ENCODE assay signal across 20 cellular contexts in the genomic region with DNA sequence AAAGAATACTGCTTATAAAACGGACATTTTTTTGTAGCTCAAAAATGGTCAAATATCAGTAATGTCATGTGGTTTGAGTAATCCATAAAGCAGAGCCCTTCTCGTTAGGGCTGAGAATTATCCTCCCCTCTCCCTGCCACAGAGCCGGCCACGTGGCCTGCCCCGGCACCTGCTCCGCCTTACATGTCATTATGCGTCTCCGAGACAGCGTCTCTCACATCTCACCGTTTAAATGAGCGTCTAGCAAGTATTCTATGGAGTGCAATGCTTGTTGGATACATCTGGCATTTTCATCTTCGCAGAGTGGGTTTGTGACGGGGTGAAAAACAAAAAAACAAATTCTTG.
"Had no signal": no experiment of that assay in that cellular context is flagged by ENCODE, and none has a peak within 500 bp of the region (broad histone marks: within the 10 kb centered on the region; RNA-seq: fewer than 3 reads in every experiment).

No MANE protein-coding gene starts in this region.

- H3K4me2 ChIP-seq: smooth muscle cell had no signal

- H3K9ac ChIP-seq: parathyroid adenoma had no signal

- H3K36me3 ChIP-seq: brain microvascular endothelial cell had no signal

- H3K27ac Mint-ChIP-seq: activated CD4-positive, alpha-beta memory T cell treated with anti-CD3 and anti-CD28 coated beads, Interleukin-2, amount 10 ng/mL, durations not matched to agents 7 days and 5 days; activated naive CD4-positive, alpha-beta T cell treated with anti-CD3 and anti-CD28 coated beads, Interleukin-2, amount 50 U/mL, for 24 hours; stimulated activated naive B cell treated with anti-CD40 and anti-IgM and Interleukin-4, amounts not matched to agents 10 μg/mL and 1 μg/mL and 100 μg/mL, for 72 hours; T-helper 17 cell; type B pancreatic cell had no signal

- ATAC-seq: left cardiac atrium; sciatic nerve; stimulated activated naive B cell treated with anti-CD40 and anti-IgM and Interleukin-4, amounts not matched to agents 10 μg/mL and 1 μg/mL and 100 μg/mL, for 72 hours; T-helper 17 cell had no signal

- H3K27me3 ChIP-seq: brain microvascular endothelial cell had no signal

- H3K27ac ChIP-seq: brain microvascular endothelial cell, parathyroid adenoma had no signal

- DNase-seq: activated CD4-positive, alpha-beta memory T cell treated with anti-CD3 and anti-CD28 coated beads, Interleukin-2, amount 10 ng/mL, durations not matched to agents 7 days and 5 days; activated CD4-positive, alpha-beta T cell treated with anti-CD3 and anti-CD28 coated beads for 4 hours; activated CD4-positive, CD25-positive, alpha-beta regulatory T cell; activated gamma-delta T cell; activated T-cell treated with anti-CD3 and anti-CD28 coated beads for 4 hours; anterior cingulate cortex; brain microvascular endothelial cell; effector memory CD4-positive, alpha-beta T cell; left cardiac atrium; nucleus accumbens; stimulated activated CD4-positive, alpha-beta T cell treated with anti-CD3 and anti-CD28 coated beads, Interleukin-2, amount 100 ng/mL, for 48 hours; stimulated activated CD8-positive, alpha-beta memory T cell treated with anti-CD3 and anti-CD28 coated beads, Interleukin-4, amount 100 ng/mL, for 48 hours; stimulated activated naive B cell treated with anti-CD40 and anti-IgM and Interleukin-4, amounts not matched to agents 10 μg/mL and 1 μg/mL and 100 μg/mL, for 72 hours; SW 1271; T-helper 17 cell had no signal

- H3K4me3 ChIP-seq: smooth muscle cell had no signal

- H3K27me3 Mint-ChIP-seq: activated CD4-positive, alpha-beta memory T cell treated with anti-CD3 and anti-CD28 coated beads, Interleukin-2, amount 10 ng/mL, durations not matched to agents 7 days and 5 days; activated naive CD4-positive, alpha-beta T cell treated with anti-CD3 and anti-CD28 coated beads, Interleukin-2, amount 50 U/mL, for 24 hours; stimulated activated naive B cell treated with anti-CD40 and anti-IgM and Interleukin-4, amounts not matched to agents 10 μg/mL and 1 μg/mL and 100 μg/mL, for 72 hours; T-helper 17 cell; type B pancreatic cell had no signal

- H3K4me1 ChIP-seq: parathyroid adenoma had no signal

- H3K4me3 Mint-ChIP-seq: activated CD4-positive, alpha-beta memory T cell treated with anti-CD3 and anti-CD28 coated beads, Interleukin-2, amount 10 ng/mL, durations not matched to agents 7 days and 5 days; activated naive CD4-positive, alpha-beta T cell treated with anti-CD3 and anti-CD28 coated beads, Interleukin-2, amount 50 U/mL, for 24 hours; stimulated activated naive B cell treated with anti-CD40 and anti-IgM and Interleukin-4, amounts not matched to agents 10 μg/mL and 1 μg/mL and 100 μg/mL, for 72 hours; T-helper 17 cell; type B pancreatic cell had no signal

- H3K9me3 Mint-ChIP-seq: activated CD4-positive, alpha-beta memory T cell treated with anti-CD3 and anti-CD28 coated beads, Interleukin-2, amount 10 ng/mL, durations not matched to agents 7 days and 5 days; activated naive CD4-positive, alpha-beta T cell treated with anti-CD3 and anti-CD28 coated beads, Interleukin-2, amount 50 U/mL, for 24 hours; stimulated activated naive B cell treated with anti-CD40 and anti-IgM and Interleukin-4, amounts not matched to agents 10 μg/mL and 1 μg/mL and 100 μg/mL, for 72 hours; type B pancreatic cell had no signal

- H2AFZ ChIP-seq: parathyroid adenoma had no signal
